24 cellular contexts compared by ENCODE assay signal in the genomic region with DNA sequence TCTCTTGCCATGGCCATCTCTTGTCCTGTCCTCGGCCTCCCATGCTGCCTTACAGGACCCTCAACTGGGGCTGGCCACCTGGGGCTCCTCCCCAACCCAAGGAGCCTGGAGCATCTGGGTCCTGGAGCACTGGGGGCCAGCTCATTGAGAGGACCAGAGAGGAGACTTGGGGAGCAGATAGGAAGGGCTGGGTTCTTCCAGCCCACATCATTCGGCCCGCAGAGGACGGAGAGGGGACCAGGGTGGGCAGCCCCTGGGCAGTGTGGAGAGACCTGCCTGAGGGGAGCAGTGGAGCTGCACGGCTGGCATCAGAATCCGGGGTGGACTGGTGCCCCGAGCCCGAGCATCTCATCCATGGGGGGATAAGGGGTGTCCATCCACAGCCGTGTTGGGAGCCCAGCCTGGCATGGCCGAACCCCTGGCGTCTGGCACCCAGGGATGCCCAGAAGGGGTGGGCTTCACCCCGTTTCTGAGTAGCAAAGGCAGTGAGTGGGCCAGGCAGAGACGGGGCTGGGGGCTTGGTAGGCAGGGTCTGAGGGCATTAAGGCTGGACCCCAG. TPM values are rescaled to one million over a fixed set of nuclear protein-coding genes. Genes with fewer than 3 reads are reported as not detected.
"Had no signal": no experiment of that assay in that cellular context is flagged by ENCODE, and none has a peak within 500 bp of the region (broad histone marks: within the 10 kb centered on the region; RNA-seq: fewer than 3 reads in every experiment).

No MANE protein-coding gene starts in this region.

- H3K9me3 Mint-ChIP-seq: dendritic cell treated with granulocyte-macrophage colony-stimulating factor and Interleukin-4, amounts not matched to agents 40 ng/mL and 50 ng/mL, for 4 days; effector memory CD8-positive, alpha-beta T cell; endodermal cell; immature natural killer cell; mesothelial cell of epicardium had no signal

- DNase-seq: cortex of kidney; effector CD8-positive, alpha-beta T cell; effector memory CD8-positive, alpha-beta T cell; endodermal cell; erythroblast; foreskin keratinocyte; hypothalamus; immature natural killer cell; islet precursor cell; kidney; kidney glomerular epithelial cell; left colon; left ventricle myocardium inferior; lower lobe of right lung; mesenchymal stem cell; mucosa of descending colon had no signal

- H3K4me3 ChIP-seq: gastroesophageal sphincter, heart left ventricle, hepatocyte, left ventricle myocardium inferior, lower lobe of right lung, mucosa of descending colon had no signal

- H3K36me3 Mint-ChIP-seq: immature natural killer cell, mesothelial cell of epicardium had no signal

- ATAC-seq: effector memory CD8-positive, alpha-beta T cell; esophagus mucosa; foreskin keratinocyte; gastroesophageal sphincter; heart left ventricle; left lobe of liver; lower lobe of right lung had no signal

- H3K4me1 ChIP-seq: lower lobe of right lung had no signal

- H3K4me3 Mint-ChIP-seq: dendritic cell treated with granulocyte-macrophage colony-stimulating factor and Interleukin-4, amounts not matched to agents 40 ng/mL and 50 ng/mL, for 4 days; effector memory CD8-positive, alpha-beta T cell; endodermal cell; immature natural killer cell; mesothelial cell of epicardium had no signal

- H3K9me3 ChIP-seq: gastroesophageal sphincter, heart left ventricle, left ventricle myocardium inferior, lower lobe of right lung, mucosa of descending colon had no signal

- H3K36me3 ChIP-seq: left ventricle myocardium inferior, lower lobe of right lung had no signal

- H3K27ac Mint-ChIP-seq: dendritic cell treated with granulocyte-macrophage colony-stimulating factor and Interleukin-4, amounts not matched to agents 40 ng/mL and 50 ng/mL, for 4 days; effector memory CD8-positive, alpha-beta T cell; endodermal cell; immature natural killer cell; mesothelial cell of epicardium had no signal

- H3K27me3 ChIP-seq: foreskin keratinocyte, hepatocyte had no signal

- H3K27ac ChIP-seq: epithelial cell of prostate, foreskin keratinocyte, gastroesophageal sphincter, heart left ventricle, hepatocyte, left ventricle myocardium inferior, lower lobe of right lung had no signal

RNA-seq across cellular contexts. Expression of a gene that starts 11.2 kb away (rescaled TPM):
- polyA plus RNA-seq: immature natural killer cell had no signal
